Comparison of ENCODE assay signal across 20 cellular contexts in the genomic region with DNA sequence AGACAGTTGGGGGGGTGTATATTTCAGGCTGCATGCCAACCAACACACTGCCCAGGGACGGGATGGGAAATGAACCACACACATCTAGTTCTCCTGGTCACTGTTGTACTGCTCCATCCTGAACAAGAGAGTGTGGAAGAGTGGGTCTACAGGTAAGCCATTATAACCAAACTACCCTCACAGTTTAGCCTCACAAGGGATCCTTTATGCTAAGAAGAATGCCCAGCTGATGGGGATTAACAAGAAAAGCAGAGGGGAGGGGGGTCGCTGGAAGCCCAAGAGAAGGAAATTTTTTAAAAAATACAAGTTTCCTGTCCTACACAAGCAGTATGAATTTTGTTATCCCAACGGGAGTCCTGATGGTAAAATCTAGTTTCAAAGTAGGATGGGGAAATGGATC. TPM values are rescaled to one million over a fixed set of nuclear protein-coding genes. Genes with fewer than 3 reads are reported as not detected.
DNase-seq lines count a peak whose midpoint lies in the region; ATAC-seq and TF ChIP-seq lines count a peak whose summit lies in the region.
"Had no signal": no experiment of that assay in that cellular context is flagged by ENCODE, and none has a peak within 500 bp of the region (broad histone marks: within the 10 kb centered on the region; RNA-seq: fewer than 3 reads in every experiment).

No MANE protein-coding gene starts in this region.

- H3F3A ChIP-seq in PC-3 (ENCODE audit: low read length, unreplicated experiment): peaks cover 8% of the 10 kb centered on the region

- TF ChIP-seq EP300 in esophagus muscularis mucosa (IDR thresholded peaks at IDR 0.05): no peak

- TF ChIP-seq POLR2A in esophagus muscularis mucosa (IDR thresholded peaks at IDR 0.05; ENCODE audit: low read depth): no peak

- no peak overlapping the region for H3K4me3 ChIP-seq in PC-3 (ENCODE audit: low read length)
- no peak overlapping the region for H3K4me3 ChIP-seq in esophagus muscularis mucosa
- H3K4me3 ChIP-seq: Peyer's patch, SJCRH30 had no signal

- CTCF ChIA-PET in PC-3 (lab: Charles Lee): no interaction called here

- H3K9me3 Mint-ChIP-seq in activated naive CD8-positive, alpha-beta T cell treated with anti-CD3 and anti-CD28 coated beads for 36 hours: no peaks in the 10 kb centered on the region
- H3K9me3 Mint-ChIP-seq in activated naive CD8-positive, alpha-beta T cell treated with anti-CD3 and anti-CD28 coated beads, Interleukin-2, amount 50 U/mL, for 24 hours: no peaks in the 10 kb centered on the region
- H3K9me3 Mint-ChIP-seq: CD14-positive monocyte, HFFc6 had no signal

- no peak for TF ChIP-seq CTCF in PC-3 (conservative IDR thresholded peaks at IDR 0.05; ENCODE audit: low read depth, low read length)
- no peak for TF ChIP-seq CTCF in esophagus muscularis mucosa (IDR thresholded peaks at IDR 0.05)

- H3K9me2 ChIP-seq in PC-3 (replicated peaks; ENCODE audit: low read length): no peaks in the 10 kb centered on the region

- peaks cover 6% of the 10 kb centered on the region for H3K27me3 Mint-ChIP-seq in activated naive CD8-positive, alpha-beta T cell treated with anti-CD3 and anti-CD28 coated beads for 36 hours
- peaks cover 13% of the 10 kb centered on the region for H3K27me3 Mint-ChIP-seq in activated naive CD8-positive, alpha-beta T cell treated with anti-CD3 and anti-CD28 coated beads, Interleukin-2, amount 50 U/mL, for 24 hours

- H3K36me3 Mint-ChIP-seq in activated naive CD8-positive, alpha-beta T cell treated with anti-CD3 and anti-CD28 coated beads for 36 hours: peaks cover 7% of the 10 kb centered on the region
- no peaks in the 10 kb centered on the region for H3K36me3 Mint-ChIP-seq in activated naive CD8-positive, alpha-beta T cell treated with anti-CD3 and anti-CD28 coated beads, Interleukin-2, amount 50 U/mL, for 24 hours (ENCODE audit: low read depth)

- BruUV-seq in PC-3 (replicated peaks; lab: Mats Ljungman, UMichigan): no TSS peak

- WGBS in esophagus muscularis mucosa: 81% methylated on average over 3 of the region's 3 CpGs

- intact Hi-C loops in PC-3 (cut with micrococcal nuclease): no loop called here
- intact Hi-C loops in esophagus muscularis mucosa (cut with DNase I): no loop called here

- DNase-seq in activated naive CD8-positive, alpha-beta T cell treated with anti-CD3 and anti-CD28 coated beads for 36 hours: no peak
- no peak for DNase-seq in activated naive CD8-positive, alpha-beta T cell treated with anti-CD3 and anti-CD28 coated beads, Interleukin-2, amount 50 U/mL, for 24 hours
- DNase-seq in PC-3: no peak
- peak; percentile 79 for DNase-seq in esophagus muscularis mucosa (ENCODE audit: extremely low spot score)
- DNase-seq in NCI-H2107 treated with DMSO at 0.1 percent for 48 hours (lab: John Stamatoyannopoulos, UW; ENCODE audit: unreplicated experiment): no peak
- DNase-seq: AML-193, H7, HFFc6, KG1, NCI-H1105, NCI-H226, NCI-H524, SJCRH30 had no signal

- POLR2A ChIA-PET in PC-3 (lab: Charles Lee; ENCODE audit: unreplicated experiment): no interaction called here

- peaks cover 28% of the 10 kb centered on the region for H3K4me1 Mint-ChIP-seq in activated naive CD8-positive, alpha-beta T cell treated with anti-CD3 and anti-CD28 coated beads for 36 hours
- H3K4me1 Mint-ChIP-seq in activated naive CD8-positive, alpha-beta T cell treated with anti-CD3 and anti-CD28 coated beads, Interleukin-2, amount 50 U/mL, for 24 hours: peaks cover 43% of the 10 kb centered on the region

- H3K27ac Mint-ChIP-seq in activated naive CD8-positive, alpha-beta T cell treated with anti-CD3 and anti-CD28 coated beads for 36 hours: peak overlapping the region; percentile 13
- H3K27ac Mint-ChIP-seq in activated naive CD8-positive, alpha-beta T cell treated with anti-CD3 and anti-CD28 coated beads, Interleukin-2, amount 50 U/mL, for 24 hours: no peak overlapping the region
- H3K27ac Mint-ChIP-seq: CD14-positive monocyte, HFFc6 had no signal

- peak overlapping the region; percentile 46; the same call in 1 of the 2 replicates for H3K4me2 ChIP-seq in PC-3 (ENCODE audit: low read length)

- no peaks in the 10 kb centered on the region for H3K9me3 ChIP-seq in PC-3 (ENCODE audit: low read length)
- H3K9me3 ChIP-seq in esophagus muscularis mucosa: no peaks in the 10 kb centered on the region
- H3K9me3 ChIP-seq: Peyer's patch, SJCRH30 had no signal

- ATAC-seq in activated naive CD8-positive, alpha-beta T cell treated with anti-CD3 and anti-CD28 coated beads, Interleukin-2, amount 50 U/mL, for 24 hours: no peak
- ATAC-seq in PC-3: no peak
- no peak for ATAC-seq in HG03097 (IDR thresholded peaks at IDR 0.05; ENCODE audit: low FRiP score, unreplicated experiment)
- ATAC-seq in GM21367 (IDR thresholded peaks at IDR 0.05; ENCODE audit: unreplicated experiment): no peak
- no peak for ATAC-seq in GM18520 (IDR thresholded peaks at IDR 0.05; ENCODE audit: unreplicated experiment)
- ATAC-seq: HepG2 had no signal

- H3K27ac ChIP-seq in PC-3 (ENCODE audit: low read length) (no peak overlapping the region), esophagus muscularis mucosa (replicated peaks in 1 of 4) (no peak overlapping the region)
- H3K27ac ChIP-seq: HL-60, SJCRH30 had no signal

- H3K27me3 ChIP-seq in PC-3 (ENCODE audit: low read length) (no peaks in the 10 kb centered on the region), esophagus muscularis mucosa (no peaks in the 10 kb centered on the region)
- H3K27me3 ChIP-seq: Peyer's patch, SJCRH30 had no signal

- H3K9ac ChIP-seq in PC-3 (ENCODE audit: low read length): no peak overlapping the region

- H3K4me3 Mint-ChIP-seq in activated naive CD8-positive, alpha-beta T cell treated with anti-CD3 and anti-CD28 coated beads for 36 hours: no peak overlapping the region
- no peak overlapping the region for H3K4me3 Mint-ChIP-seq in activated naive CD8-positive, alpha-beta T cell treated with anti-CD3 and anti-CD28 coated beads, Interleukin-2, amount 50 U/mL, for 24 hours
- H3K4me3 Mint-ChIP-seq: HFFc6 had no signal

- peaks cover 95% of the 10 kb centered on the region for H3K79me2 ChIP-seq in PC-3 (ENCODE audit: low read length)

- 0 out of 2 replicates have a peak, but pooled peaks cover 3% of the 10 kb centered on the region for H3K36me3 ChIP-seq in PC-3 (ENCODE audit: low read depth, low read length)
- H3K36me3 ChIP-seq in esophagus muscularis mucosa: no peaks in the 10 kb centered on the region
- H3K36me3 ChIP-seq: Peyer's patch, SJCRH30 had no signal

- peaks cover 67% of the 10 kb centered on the region for H3K4me1 ChIP-seq in PC-3 (ENCODE audit: insufficient read depth, low read length)
- peaks cover 21 to 48% (median 34%) of the 10 kb centered on the region in 4 donors for H3K4me1 ChIP-seq in esophagus muscularis mucosa

- H4K20me1 ChIP-seq in PC-3 (ENCODE audit: low read length): peaks cover 19% of the 10 kb centered on the region

- no peak overlapping the region for H2AFZ ChIP-seq in PC-3 (ENCODE audit: low read length)

RNA-seq across cellular contexts. Expression of a gene that starts 16.1 kb away (rescaled TPM):
- total RNA-seq in activated naive CD8-positive, alpha-beta T cell treated with anti-CD3 and anti-CD28 coated beads for 36 hours: 1 to 10 TPM; 9.5 to 9.7 TPM
- total RNA-seq in PC-3 (2014; rRNA removed): 16.2 and 18.1 TPM in 2 replicates
- 10 to 100 TPM; 17.4 to 25.6 (median 18.7) TPM for total RNA-seq in esophagus muscularis mucosa
